Comparison of ENCODE assay signal across 1 cellular context in genomic region chr5:172585114-172585513, GRCh38.
TF ChIP-seq lines count a peak whose summit lies in the region.

No MANE protein-coding gene starts in this region.

TF ChIP-seq in HepG2, 621 proteins besides CTCF, POLR2A, EP300 and RAD21 (continued from another document):
- no peak for TF ChIP-seq FOXP4 (CRISPR knock-in tag; IDR thresholded peaks at IDR 0.05)
- no peak for TF ChIP-seq ZKSCAN8 (CRISPR knock-in tag; IDR thresholded peaks at IDR 0.05; ENCODE audit: borderline replicate concordance)
- TF ChIP-seq RERE (CRISPR knock-in tag; IDR thresholded peaks at IDR 0.05; ENCODE audit: low read depth): no peak
- TF ChIP-seq CBX5 (CRISPR knock-in tag; IDR thresholded peaks at IDR 0.05; ENCODE audit: borderline replicate concordance): no peak
- TF ChIP-seq ZSCAN12 (CRISPR knock-in tag; IDR thresholded peaks at IDR 0.05): no peak
- no peak for TF ChIP-seq ZNF776 (CRISPR knock-in tag; IDR thresholded peaks at IDR 0.05)
- TF ChIP-seq NCOA5 (CRISPR knock-in tag; IDR thresholded peaks at IDR 0.05): no peak
- no peak for TF ChIP-seq ZNF484 (CRISPR knock-in tag; IDR thresholded peaks at IDR 0.05; ENCODE audit: borderline replicate concordance, low read depth)
- TF ChIP-seq MATR3 (CRISPR knock-in tag; IDR thresholded peaks at IDR 0.05): no peak
- no peak for TF ChIP-seq ELF4 (CRISPR knock-in tag; IDR thresholded peaks at IDR 0.05; ENCODE audit: borderline replicate concordance)
- TF ChIP-seq BCLAF1 (IDR thresholded peaks at IDR 0.05): no peak
